ENCODE assay signal across 8 cellular contexts in the genomic region with DNA sequence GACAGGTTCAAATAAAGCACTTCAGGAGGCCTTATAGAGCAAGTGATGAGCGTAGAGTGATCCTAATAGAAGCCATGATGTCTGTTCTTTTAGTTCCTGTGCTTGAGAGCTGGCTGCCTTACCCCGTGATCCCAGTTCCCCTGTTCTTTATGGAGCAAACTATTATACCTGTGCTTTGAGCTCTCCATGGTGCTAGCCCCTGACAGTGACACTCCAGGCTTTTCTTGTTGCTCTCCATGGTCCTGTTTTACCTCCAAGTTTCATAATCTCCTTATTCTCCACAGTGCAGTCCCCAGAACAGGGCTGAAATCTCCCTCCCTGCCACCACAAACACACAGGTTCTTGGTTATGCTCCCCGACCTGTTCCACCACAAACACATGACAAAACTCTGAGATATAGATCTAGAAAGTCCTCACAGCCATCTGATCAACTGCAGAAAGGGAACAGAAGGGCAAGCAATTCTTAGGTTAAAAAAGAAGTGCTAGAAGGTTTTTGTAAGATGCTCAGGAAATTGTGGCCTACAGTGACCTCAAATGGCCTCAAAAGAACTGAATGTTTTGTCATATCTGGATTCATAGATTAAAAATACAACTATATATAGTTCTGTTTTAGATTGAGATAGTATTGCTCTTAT. TPM values are rescaled to one million over a fixed set of nuclear protein-coding genes. Genes with fewer than 3 reads are reported as not detected.
DNase-seq lines count a peak whose midpoint lies in the region; ATAC-seq and TF ChIP-seq lines count a peak whose summit lies in the region.

No MANE protein-coding gene starts in this region.

- no peaks in the 10 kb centered on the region for H3K36me3 ChIP-seq in testis (ENCODE audit: low read depth, missing control alignments)

- DNase-seq in AML-193 (lab: John Stamatoyannopoulos, UW) (peak; percentile 57 to 68), T1000 (lab: John Stamatoyannopoulos, UW) (peak; percentile 8), foreskin keratinocyte (peak; percentile 36 to 61), testis (peak; percentile 65), NCI-H2227 (lab: John Stamatoyannopoulos, UW; ENCODE audit: unreplicated experiment) (no peak), SHP77 treated with DMSO at 0.1 percent for 48 hours (lab: John Stamatoyannopoulos, UW) (no peak), NCI-H345 treated with DMSO at 0.1 percent for 48 hours (lab: John Stamatoyannopoulos, UW; ENCODE audit: unreplicated experiment) (no peak)

- no peak overlapping the region for H3K4me3 ChIP-seq in testis

- TF ChIP-seq CTCF in foreskin keratinocyte (conservative IDR thresholded peaks at IDR 0.05) (no peak), testis (IDR thresholded peaks at IDR 0.05) (no peak)

- ATAC-seq in HG02798 (IDR thresholded peaks at IDR 0.05; ENCODE audit: poor library complexity, unreplicated experiment): peak; percentile 55
- ATAC-seq in foreskin keratinocyte: peak; percentile 92

- H3K4me1 ChIP-seq in foreskin keratinocyte: no peaks in the 10 kb centered on the region
- H3K4me1 ChIP-seq in testis: peaks cover under 1% of the 10 kb centered on the region

- peaks cover 43% of the 10 kb centered on the region for H3K27me3 ChIP-seq in foreskin keratinocyte
- no peaks in the 10 kb centered on the region for H3K27me3 ChIP-seq in testis

- intact Hi-C loops in testis (cut with DNase I; ENCODE audit: low total_unique reads): no loop called here

- H3K9me3 ChIP-seq in testis: no peaks in the 10 kb centered on the region

- no peak for TF ChIP-seq POLR2A in testis (IDR thresholded peaks at IDR 0.05)

- 26 to 27% methylated on average over 3 of the region's 3 CpGs for WGBS in testis, 2 donors

- H3K27ac ChIP-seq in foreskin keratinocyte (no peak overlapping the region), testis (no peak overlapping the region)

RNA-seq across cellular contexts. Expression of a gene that starts 6.0 kb away (rescaled TPM):
- total RNA-seq in foreskin keratinocyte: not detected in 2 replicates
- not detected in 2 replicates for polyA plus RNA-seq in foreskin keratinocyte
- total RNA-seq in testis: 1 to 10 TPM; 5.7 to 6.4 TPM
- 13.4 TPM for polyA plus RNA-seq in testis (ENCODE audit: insufficient read depth, low read depth, low replicate concordance)

RNA-seq across cellular contexts. Expression of a gene that starts 27.3 kb away (rescaled TPM):
- not detected in 2 replicates for total RNA-seq in foreskin keratinocyte
- polyA plus RNA-seq in foreskin keratinocyte: not detected in 2 replicates
- 10 to 100 TPM; 14.9 to 16.6 TPM for total RNA-seq in testis
- polyA plus RNA-seq in testis (ENCODE audit: insufficient read depth, low read depth, low replicate concordance): 26.9 TPM

Comparison
In these comparisons a context has a peak if more than half of its experiments do, and no peak if none do; other contexts are left out.
1. DNase-seq: peak in AML-193 (2 of 2), T1000 (single experiment), foreskin keratinocyte (2 of 2) and testis (single experiment); none in NCI-H2227 (single experiment), SHP77 treated with DMSO at 0.1 percent for 48 hours (single experiment) and NCI-H345 treated with DMSO at 0.1 percent for 48 hours (single experiment).
2. RNA of a gene that starts 27.3 kb away (total RNA-seq): 14.9 to 16.6 TPM in testis; not detected in foreskin keratinocyte; every median in the first group is over 10 times any median in the second.